In genomic region chr20:39986231-39986904, GRCh38 we compare ENCODE assay signal across 8 cellular contexts.
DNase-seq lines count a peak whose midpoint lies in the region; ATAC-seq and TF ChIP-seq lines count a peak whose summit lies in the region.

No MANE protein-coding gene starts in this region.

- peak overlapping the region; percentile 78 for H3K27ac Mint-ChIP-seq in osteocyte (ENCODE audit: unreplicated experiment)

- ATAC-seq in activated T-cell treated with anti-CD3 and anti-CD28 coated beads, Interleukin-2, amount 50 U/mL, for 4 hours, result no peak
- ATAC-seq in GM21390 (IDR thresholded peaks at IDR 0.05; ENCODE audit: unreplicated experiment), result no peak

- no peak for TF ChIP-seq CTCF in osteocyte (IDR thresholded peaks at IDR 0.05)

- H3K9me3 Mint-ChIP-seq in osteocyte (ENCODE audit: unreplicated experiment), result peaks cover 22% of the 10 kb centered on the region
- peaks cover 5% of the 10 kb centered on the region for H3K9me3 Mint-ChIP-seq in activated T-cell treated with anti-CD3 and anti-CD28 coated beads, Interleukin-2, amount 50 U/mL, for 4 hours

- H3K4me3 Mint-ChIP-seq in osteocyte (ENCODE audit: unreplicated experiment), result no peak overlapping the region
- no peak overlapping the region for H3K4me3 Mint-ChIP-seq in activated T-cell treated with anti-CD3 and anti-CD28 coated beads, Interleukin-2, amount 50 U/mL, for 4 hours

- DNase-seq in COLO829 (ENCODE audit: low spot score), result peak; percentile 10
- DNase-seq in SHP77 treated with DMSO at 0.1 percent for 48 hours (lab: John Stamatoyannopoulos, UW), result peak; percentile 54
- DNase-seq in globus pallidus (ENCODE audit: low spot score), result peak; percentile 6
- DNase-seq in osteocyte (ENCODE audit: extremely low spot score, unreplicated experiment), result no peak
- DNase-seq in activated T-cell treated with anti-CD3 and anti-CD28 coated beads, Interleukin-2, amount 50 U/mL, for 4 hours, result no peak
- DNase-seq in KG1 (lab: John Stamatoyannopoulos, UW), result no peak
- no peak for DNase-seq in DMS79 (lab: John Stamatoyannopoulos, UW)

- peaks cover 11% of the 10 kb centered on the region for H3K36me3 Mint-ChIP-seq in osteocyte (ENCODE audit: unreplicated experiment)
- no peaks in the 10 kb centered on the region for H3K36me3 Mint-ChIP-seq in activated T-cell treated with anti-CD3 and anti-CD28 coated beads, Interleukin-2, amount 50 U/mL, for 4 hours (ENCODE audit: insufficient read depth)

- H3K27me3 Mint-ChIP-seq in osteocyte (ENCODE audit: unreplicated experiment), result no peaks in the 10 kb centered on the region
- H3K27me3 Mint-ChIP-seq in activated T-cell treated with anti-CD3 and anti-CD28 coated beads, Interleukin-2, amount 50 U/mL, for 4 hours (ENCODE audit: low read depth), result no peaks in the 10 kb centered on the region

- H3K4me1 Mint-ChIP-seq in osteocyte (ENCODE audit: unreplicated experiment), result peaks cover 20% of the 10 kb centered on the region
- no peaks in the 10 kb centered on the region for H3K4me1 Mint-ChIP-seq in activated T-cell treated with anti-CD3 and anti-CD28 coated beads, Interleukin-2, amount 50 U/mL, for 4 hours (ENCODE audit: low read depth)

Comparison
In these comparisons a context has a peak if more than half of its experiments do, and no peak if none do; other contexts are left out.
1. DNase-seq: peak in COLO829 (single experiment), SHP77 treated with DMSO at 0.1 percent for 48 hours (single experiment) and globus pallidus (single experiment); none in osteocyte (single experiment), activated T-cell treated with anti-CD3 and anti-CD28 coated beads, Interleukin-2, amount 50 U/mL, for 4 hours (single experiment), KG1 (single experiment) and DMS79 (single experiment).